In the genomic region with DNA sequence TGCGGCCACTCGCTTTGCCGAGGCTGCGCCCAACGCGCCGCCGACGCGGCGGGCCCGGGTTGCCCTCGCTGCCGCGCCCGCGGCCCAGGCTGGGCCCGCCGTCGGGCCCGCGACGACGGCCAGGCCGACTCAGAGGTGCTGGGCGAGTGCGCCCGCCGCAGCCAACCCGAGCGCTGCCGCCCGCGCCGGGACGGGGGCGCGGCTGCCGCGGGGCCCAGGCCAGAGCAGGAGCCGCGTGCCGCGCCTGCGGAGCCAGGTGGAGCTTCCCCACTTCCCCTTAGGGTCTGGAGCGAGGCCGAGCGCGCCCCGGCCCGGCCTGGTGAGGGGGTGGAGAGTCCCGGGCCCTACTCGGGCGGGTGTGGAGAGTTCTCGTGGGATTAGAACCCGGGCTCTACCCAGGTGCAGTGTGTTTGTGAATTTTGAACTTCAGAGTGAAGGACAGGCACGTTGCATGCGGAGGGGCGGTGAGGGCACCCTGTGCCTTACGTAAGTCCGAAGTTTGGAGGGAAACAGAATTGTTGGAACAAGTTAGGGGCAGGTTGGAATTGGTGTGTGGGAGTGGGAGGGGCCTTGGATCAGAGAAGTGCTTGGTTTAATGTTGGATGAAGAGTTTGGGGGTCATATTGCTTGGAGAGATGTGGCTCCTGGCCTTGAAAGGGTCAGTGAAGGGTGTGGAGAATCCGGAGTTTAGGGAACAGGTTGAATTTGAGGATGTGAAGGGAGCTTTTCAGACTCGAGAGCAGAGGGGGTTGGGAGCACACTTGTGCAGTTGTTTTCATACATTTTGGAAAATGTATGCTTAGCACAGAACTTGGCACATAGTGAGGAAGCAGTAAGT, we compare ENCODE assay signal across 9 cellular contexts. TPM values are rescaled to one million over a fixed set of nuclear protein-coding genes. Genes with fewer than 3 reads are reported as not detected.
DNase-seq lines count a peak whose midpoint lies in the region; ATAC-seq and TF ChIP-seq lines count a peak whose summit lies in the region.
"Had no signal": no experiment of that assay in that cellular context is flagged by ENCODE, and none has a peak within 500 bp of the region (broad histone marks: within the 10 kb centered on the region; RNA-seq: fewer than 3 reads in every experiment).

No MANE protein-coding gene starts in this region.

- no peak for TF ChIP-seq CTCF in brain microvascular endothelial cell (IDR thresholded peaks at IDR 0.05; ENCODE audit: low read depth, low read length, missing control alignments)
- peak in 1 of 11 experiments; percentile 5 for TF ChIP-seq CTCF in spleen (IDR thresholded peaks at IDR 0.05 in 8 of 11, conservative IDR thresholded peaks at IDR 0.05 in 3 of 11)

- TF ChIP-seq POLR2A in spleen (IDR thresholded peaks at IDR 0.05) = no peak

- H3K4me1 ChIP-seq in spleen = peaks cover 27 to 65% (median 54%) of the 10 kb centered on the region in 6 donors

- H3K4me3 ChIP-seq in GM08714 (ENCODE audit: low read length) = peak overlapping the region; percentile 79
- H3K4me3 ChIP-seq in Jurkat, Clone E6-1 (ENCODE audit: low read length) = peak overlapping the region; percentile 67
- peak overlapping the region; percentile 65 for H3K4me3 ChIP-seq in brain microvascular endothelial cell (ENCODE audit: low read depth, low read length)
- H3K4me3 ChIP-seq in spleen = peak overlapping the region; percentile 66 to 77 (median 72)

- peak; percentile 52 for ATAC-seq in GM21717 (IDR thresholded peaks at IDR 0.05; ENCODE audit: unreplicated experiment)

- no peaks in the 10 kb centered on the region for H3K9me3 ChIP-seq in spleen

- no peaks in the 10 kb centered on the region for H3K36me3 ChIP-seq in brain microvascular endothelial cell (replicated peaks)
- H3K36me3 ChIP-seq in spleen = no peaks in the 10 kb centered on the region

- H3K27me3 ChIP-seq in brain microvascular endothelial cell (replicated peaks) (no peaks in the 10 kb centered on the region), spleen (replicated peaks in 1 of 7) (no peaks in the 10 kb centered on the region)

- DNase-seq in Jurkat, Clone E6-1 (ENCODE audit: low read depth, low spot score) = peak; percentile 43
- DNase-seq in T1000 (lab: John Stamatoyannopoulos, UW) = peak; percentile 47
- DNase-seq in brain microvascular endothelial cell = peak; percentile 14
- peak; percentile 74 for DNase-seq in iPS-NIHi7 (ENCODE audit: extremely low spot score)
- peak; percentile 94 for DNase-seq in spleen
- DNase-seq in NCI-H1048 (lab: John Stamatoyannopoulos, UW) = no peak

- 1 to 2% (median 1%) methylated on average over 8 to 63 of the region's 63 CpGs for WGBS in spleen, 5 donors

- in situ Hi-C loops in brain microvascular endothelial cell (cut with HindIII; ENCODE audit: low pct_ligation_motif_present, low sequenced_read_pairs) = loop anchor here (25.0 kb wide), 1 partner anchor 137 kb away; no protein-coding TSS in a partner anchor

- H3K27ac ChIP-seq in brain microvascular endothelial cell = peak overlapping the region; percentile 83
- peak overlapping the region; percentile 85 to 99 (median 97) for H3K27ac ChIP-seq in spleen

- intact Hi-C loops in spleen (cut with DNase I; ENCODE audit: low total_unique reads) = no loop called here

RNA-seq across cellular contexts. Expression of a gene that starts 0.7 kb away (rescaled TPM):
- polyA plus RNA-seq in Jurkat, Clone E6-1 (2012; ENCODE audit: insufficient read depth, insufficient read length) = 10.5 TPM
- total RNA-seq in spleen = 10 to 100 TPM; 23.1 to 34.1 (median 26.3) TPM
- polyA plus RNA-seq in spleen = 1 to 10 TPM; 2.5 to 4.7 (median 3.6) TPM

RNA-seq across cellular contexts. Expression of a gene that starts 18.1 kb away (rescaled TPM):
- polyA plus RNA-seq in Jurkat, Clone E6-1 (2012; ENCODE audit: insufficient read depth, insufficient read length) = not detected
- 1 to 10 TPM in 3 of 7 donors, not detected in 4; 1.5 to 2.2 (median 1.7) TPM for total RNA-seq in spleen
- polyA plus RNA-seq in spleen = under 1 TPM in 2 of 3 donors, not detected in 1; 0.24 to 0.91 TPM
- total RNA-seq: subcutaneous adipose tissue had no signal
